ENCODE assay signal across 11 cellular contexts in the genomic region with DNA sequence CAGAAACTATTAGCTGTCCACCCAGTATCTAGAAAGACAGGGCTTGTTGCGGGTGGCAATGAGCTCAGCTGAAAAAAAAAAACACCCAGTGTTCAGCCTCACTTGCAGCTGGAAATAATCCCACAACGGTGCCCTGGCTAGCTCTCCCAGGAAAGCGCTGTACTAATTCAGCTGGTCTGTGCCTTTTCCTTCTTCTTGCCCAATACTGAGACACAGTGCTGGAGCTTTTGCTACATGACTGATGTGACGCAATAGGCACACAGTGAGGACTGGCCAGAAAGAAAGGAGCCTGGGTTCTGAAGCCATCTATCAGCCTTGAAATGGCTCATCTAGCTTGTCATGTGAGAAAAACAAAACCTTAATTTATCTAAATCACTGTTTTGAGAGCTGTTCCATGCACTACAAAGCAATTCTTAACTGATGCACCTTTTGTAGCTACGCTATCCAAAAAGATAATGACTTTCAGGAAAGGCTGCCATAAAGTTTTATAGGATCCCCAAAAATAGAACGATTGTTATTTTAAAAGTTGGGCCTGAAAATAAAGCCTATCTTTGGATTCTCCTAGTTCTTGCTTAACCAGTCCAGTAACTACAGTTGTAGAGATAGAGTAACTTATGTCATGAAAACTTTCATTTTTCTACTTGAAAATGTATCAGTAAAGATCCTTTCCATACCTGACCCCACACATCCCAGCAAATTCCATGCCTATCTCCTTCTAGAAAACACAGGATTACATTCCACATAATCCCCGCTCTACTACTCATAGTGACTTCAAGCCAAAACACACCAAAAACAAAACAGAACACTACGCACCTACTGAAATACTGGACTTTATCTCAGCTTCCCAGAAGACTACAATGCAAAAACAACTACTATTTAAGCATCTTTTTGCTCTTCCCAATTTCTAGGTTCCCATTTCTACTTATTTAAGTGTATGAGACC. TPM values are rescaled to one million over a fixed set of nuclear protein-coding genes. Genes with fewer than 3 reads are reported as not detected.
DNase-seq lines count a peak whose midpoint lies in the region; ATAC-seq and TF ChIP-seq lines count a peak whose summit lies in the region.
"Had no signal": no experiment of that assay in that cellular context is flagged by ENCODE, and none has a peak within 500 bp of the region (broad histone marks: within the 10 kb centered on the region; RNA-seq: fewer than 3 reads in every experiment).

No MANE protein-coding gene starts in this region.

- H3K36me3 ChIP-seq in adrenal gland (replicated peaks in 1 of 2) (peaks cover 0 to 6% of the 10 kb centered on the region in 2 donors), left ventricle myocardium inferior (peaks cover 42% of the 10 kb centered on the region)

- H3K4me3 Mint-ChIP-seq in T-helper 2 cell treated with Interferon-gamma antibody and Interleukin-4, amounts not matched to agents 5 μg/mL and 100 μg/mL, for 36 hours, result no peak overlapping the region

- H3K9me3 ChIP-seq in adrenal gland (replicated peaks in 1 of 3) (peaks cover 0 to 7% (median 0%) of the 10 kb centered on the region in 3 donors), left ventricle myocardium inferior (replicated peaks) (no peaks in the 10 kb centered on the region)

- H3K27ac Mint-ChIP-seq in T-helper 2 cell treated with Interferon-gamma antibody and Interleukin-4, amounts not matched to agents 5 μg/mL and 100 μg/mL, for 36 hours, result no peak overlapping the region

- peak in 1 of 2 donors; percentile 18 for TF ChIP-seq POLR2A in adrenal gland (IDR thresholded peaks at IDR 0.05)

- no peaks in the 10 kb centered on the region for H3K4me1 Mint-ChIP-seq in T-helper 2 cell treated with Interferon-gamma antibody and Interleukin-4, amounts not matched to agents 5 μg/mL and 100 μg/mL, for 36 hours (ENCODE audit: low read depth)

- intact Hi-C loops in adrenal gland (cut with DNase I) (no loop called here), left ventricle myocardium inferior (cut with micrococcal nuclease) (no loop called here)

- H3K27ac ChIP-seq in adrenal gland (peak overlapping the region in 4 of 5 donors; percentile 38 to 64 (median 54)), left ventricle myocardium inferior (replicated peaks) (peak overlapping the region; percentile 70)
- H3K27ac ChIP-seq: VCaP had no signal

- no peaks in the 10 kb centered on the region for H3K27me3 Mint-ChIP-seq in T-helper 2 cell treated with Interferon-gamma antibody and Interleukin-4, amounts not matched to agents 5 μg/mL and 100 μg/mL, for 36 hours (ENCODE audit: low read depth)

- TF ChIP-seq CTCF in adrenal gland (IDR thresholded peaks at IDR 0.05) (no peak), left ventricle myocardium inferior (IDR thresholded peaks at IDR 0.05; ENCODE audit: borderline replicate concordance) (no peak)

- DNase-seq in EL (peak; percentile 15), adrenal gland (peak; percentile 43 to 89 (median 75)), left ventricle myocardium inferior (peak; percentile 41), renal cortical epithelial cell (ENCODE audit: low read depth) (peak; percentile 71)
- no peak for DNase-seq in T-helper 2 cell treated with Interferon-gamma antibody and Interleukin-4, amounts not matched to agents 5 μg/mL and 100 μg/mL, for 36 hours (ENCODE audit: low spot score)
- DNase-seq: NCI-H2171 treated with DMSO at 0.1 percent for 48 hours; stimulated activated CD4-positive, alpha-beta T cell treated with anti-CD3 and anti-CD28 coated beads, Interleukin-2, amount 100 ng/mL, for 24 hours had no signal

- H3K27me3 ChIP-seq in adrenal gland, result no peaks in the 10 kb centered on the region
- H3K27me3 ChIP-seq in left ventricle myocardium inferior (ENCODE audit: low read depth), result no peaks in the 10 kb centered on the region

- H3K4me1 ChIP-seq in adrenal gland (replicated peaks in 1 of 2) (peaks cover 12 to 22% of the 10 kb centered on the region in 2 donors), left ventricle myocardium inferior (peaks cover 40% of the 10 kb centered on the region)

- peaks cover 5% of the 10 kb centered on the region for H3K36me3 Mint-ChIP-seq in T-helper 2 cell treated with Interferon-gamma antibody and Interleukin-4, amounts not matched to agents 5 μg/mL and 100 μg/mL, for 36 hours (ENCODE audit: low read depth)

- no peak overlapping the region for H3K4me3 ChIP-seq in adrenal gland
- no peak overlapping the region for H3K4me3 ChIP-seq in left ventricle myocardium inferior

- ATAC-seq in GM18861 (IDR thresholded peaks at IDR 0.05; ENCODE audit: unreplicated experiment) (no peak), HG03135 (IDR thresholded peaks at IDR 0.05; ENCODE audit: unreplicated experiment) (no peak), HG03460 (IDR thresholded peaks at IDR 0.05; ENCODE audit: unreplicated experiment) (no peak)

- H3K9me3 Mint-ChIP-seq in T-helper 2 cell treated with Interferon-gamma antibody and Interleukin-4, amounts not matched to agents 5 μg/mL and 100 μg/mL, for 36 hours, result no peaks in the 10 kb centered on the region

- WGBS in adrenal gland, 4 donors, result 48 to 55% (median 51%) methylated on average over 8 of the region's 8 CpGs

RNA-seq across cellular contexts. Expression of gene KIDINS220, which starts 15.9 kb away (rescaled TPM):
- total RNA-seq in adrenal gland (100 to 1,000 TPM in 1 of 8 donors, 10 to 100 TPM in 7; 47.5 to 162 (median 59.4) TPM), left ventricle myocardium inferior (60.0 TPM), renal cortical epithelial cell (47.2 and 86.1 TPM in 2 replicates)
- polyA plus RNA-seq in adrenal gland, result 10 to 100 TPM; 17.1 to 41.2 (median 23.4) TPM
